Comparison of ENCODE assay signal across 17 cellular contexts in genomic region chr16:75391254-75391653, GRCh38.
"Had no signal": no experiment of that assay in that cellular context is flagged by ENCODE, and none has a peak within 500 bp of the region (broad histone marks: within the 10 kb centered on the region; RNA-seq: fewer than 3 reads in every experiment).

No MANE protein-coding gene starts in this region.

- H3K9me3 ChIP-seq: SJCRH30 had no signal

- H3K4me1 ChIP-seq: SJCRH30 had no signal

- ATAC-seq: Panc1, SK-N-SH treated with all-trans-retinoic acid at 6 μM for 48 hours had no signal

- DNase-seq: Kasumi-1, MM.1S, NCI-H1092 treated with DMSO at 0.1 percent for 48 hours, NCI-H1436, NCI-H187, NCI-H2029, NCI-H2081 treated with DMSO at 0.1 percent for 48 hours, NCI-H2227 treated with DMSO at 0.1 percent for 48 hours, NCI-H526 treated with DMSO at 0.1 percent for 48 hours, NCI-H774, SHP77 treated with DMSO at 0.1 percent for 48 hours, SJCRH30 had no signal

- H3K27me3 ChIP-seq: SJCRH30 had no signal

- H3K4me2 ChIP-seq: KMS-11 had no signal

- H3K36me3 ChIP-seq: SJCRH30 had no signal

- H3K9ac ChIP-seq: KMS-11 had no signal

- H3K4me3 ChIP-seq: SJCRH30 had no signal

- H3K27ac ChIP-seq: HL-60, KMS-11, RWPE1, SJCRH30 had no signal
